In genomic region chr12:122713491-122714188, GRCh38 we compare ENCODE assay signal across 15 cellular contexts. TPM values are rescaled to one million over a fixed set of nuclear protein-coding genes. Genes with fewer than 3 reads are reported as not detected.
DNase-seq lines count a peak whose midpoint lies in the region; ATAC-seq, FAIRE-seq and TF ChIP-seq lines count a peak whose summit lies in the region.
"Not testable (repeated sequence)": the region's sequence is repeated elsewhere in the genome, so short reads cannot be mapped to it uniquely, and the experiment has no call there.
"Had no signal": no experiment of that assay in that cellular context is flagged by ENCODE, and none has a peak within 500 bp of the region (broad histone marks: within the 10 kb centered on the region; RNA-seq: fewer than 3 reads in every experiment).

No MANE protein-coding gene starts in this region.

- H3K4me3 ChIP-seq in A549; RWPE2 (ENCODE audit: severe bottlenecking): not testable (repeated sequence)
- peak overlapping the region; percentile 4 for H3K4me3 ChIP-seq in bronchial epithelial cell (ENCODE audit: low read depth, low read length)
- H3K4me3 ChIP-seq in keratinocyte (ENCODE audit: control insufficient read depth in 2 of 3, extremely low read depth in 1 of 3, insufficient read depth in 2 of 3, low read depth in 1 of 3, low read length in 3 of 3): peak overlapping the region in 1 of 3 experiments; percentile 54
- peak overlapping the region; percentile 33 for H3K4me3 ChIP-seq in suprapubic skin

- TF ChIP-seq CTCF in A549 (IDR thresholded peaks at IDR 0.05); RWPE2 (IDR thresholded peaks at IDR 0.05; ENCODE audit: poor library complexity, severe bottlenecking); bronchial epithelial cell (IDR thresholded peaks at IDR 0.05; ENCODE audit: insufficient read depth, low read length, severe bottlenecking); foreskin keratinocyte (conservative IDR thresholded peaks at IDR 0.05); keratinocyte (optimal IDR thresholded peaks at IDR 0.05 in 1 of 3, IDR thresholded peaks at IDR 0.05 in 1 of 3, conservative IDR thresholded peaks at IDR 0.05 in 1 of 3; ENCODE audit: extremely low read depth in 1 of 3, insufficient read depth in 2 of 3, low read length in 3 of 3); omental fat pad (IDR thresholded peaks at IDR 0.05); suprapubic skin (IDR thresholded peaks at IDR 0.05): not testable (repeated sequence)

- H3K79me2 ChIP-seq in keratinocyte (ENCODE audit: control insufficient read depth, insufficient read depth, low read length): not testable (repeated sequence)

- peak overlapping the region; percentile 77 for H3K9ac ChIP-seq in keratinocyte (ENCODE audit: control insufficient read depth, extremely low read depth, insufficient read depth, low read length)

- TF ChIP-seq EP300 in A549 (IDR thresholded peaks at IDR 0.05); suprapubic skin (IDR thresholded peaks at IDR 0.05): not testable (repeated sequence)

- not testable (repeated sequence) for TF ChIP-seq RAD21 in A549 (conservative IDR thresholded peaks at IDR 0.05 in 1 of 2, IDR thresholded peaks at IDR 0.05 in 1 of 2)

- H3K9me3 ChIP-seq in A549; RWPE2 (ENCODE audit: severe bottlenecking); keratinocyte (ENCODE audit: control insufficient read depth, low read depth, low read length); suprapubic skin: not testable (repeated sequence)

- not testable (repeated sequence) for H3K9me1 ChIP-seq in keratinocyte (ENCODE audit: control insufficient read depth, extremely low read depth, insufficient read depth, low read length)

- H3K4me2 ChIP-seq in A549: not testable (repeated sequence)
- H3K4me2 ChIP-seq in keratinocyte (ENCODE audit: control insufficient read depth, extremely low read depth, insufficient read depth, low read depth, low read length): peak overlapping the region; percentile 75

- not testable (repeated sequence) for H3K36me3 ChIP-seq in RWPE2 (ENCODE audit: low read depth); bronchial epithelial cell (ENCODE audit: control insufficient read depth, insufficient read depth, low read length); keratinocyte (ENCODE audit: control insufficient read depth in 2 of 2, extremely low read depth in 1 of 2, insufficient read depth in 2 of 2, low read length in 2 of 2); suprapubic skin

- DNase-seq in A549 (ENCODE audit: low read depth in 1 of 2, low spot score in 1 of 2); H54 (ENCODE audit: insufficient read length, low spot score); RWPE2 (ENCODE audit: low spot score); bronchial epithelial cell (ENCODE audit: low read depth); foreskin keratinocyte; keratinocyte (ENCODE audit: low read depth, low spot score); omental fat pad (ENCODE audit: low spot score); suprapubic skin (ENCODE audit: low spot score in 2 of 2): not testable (repeated sequence)

- FAIRE-seq in A549 (lab: Jason Lieb, UNC): peak; percentile 84
- peak; percentile 91 for FAIRE-seq in H54 (lab: Jason Lieb, UNC)
- FAIRE-seq in bronchial epithelial cell (lab: Jason Lieb, UNC): peak; percentile 50
- FAIRE-seq in keratinocyte (lab: Jason Lieb, UNC): peak; percentile 99

- not testable (repeated sequence) for TF ChIP-seq POLR2A in A549 (IDR thresholded peaks at IDR 0.05; ENCODE audit: low read length); H54 (IDR thresholded peaks at IDR 0.05; ENCODE audit: low read depth, low read length); suprapubic skin (IDR thresholded peaks at IDR 0.05)

- ATAC-seq in A549: peak; percentile 66 to 78
- ATAC-seq in RWPE2 (ENCODE audit: low read depth): peak; percentile 88
- peak; percentile 88 for ATAC-seq in foreskin keratinocyte
- peak; percentile 91 for ATAC-seq in omental fat pad (ENCODE audit: low FRiP score)

- H3K27ac ChIP-seq in A549: not testable (repeated sequence)
- peak overlapping the region; percentile 55 for H3K27ac ChIP-seq in RWPE2 (ENCODE audit: poor library complexity, severe bottlenecking)
- peak overlapping the region; percentile 99 for H3K27ac ChIP-seq in foreskin keratinocyte
- H3K27ac ChIP-seq in keratinocyte (ENCODE audit: control insufficient read depth, insufficient read depth, low read length): peak overlapping the region; percentile 77
- peak overlapping the region; percentile 67 for H3K27ac ChIP-seq in suprapubic skin

- CTCF ChIA-PET in A549 (lab: Yijun Ruan, JAX): not testable (repeated sequence)

- H2AFZ ChIP-seq in keratinocyte (ENCODE audit: control insufficient read depth, low read length): not testable (repeated sequence)

- POLR2A ChIA-PET in A549 (lab: Yijun Ruan, JAX): not testable (repeated sequence)

- not testable (repeated sequence) for H3K4me1 ChIP-seq in A549, foreskin keratinocyte, suprapubic skin
- H3K4me1 ChIP-seq in RWPE2 (ENCODE audit: insufficient read depth, poor library complexity, severe bottlenecking): peaks cover 14% of the 10 kb centered on the region
- peaks cover 30% of the 10 kb centered on the region for H3K4me1 ChIP-seq in keratinocyte (ENCODE audit: control insufficient read depth, extremely low read depth, insufficient read depth, low read length)

- dilution Hi-C loops in keratinocyte (cut with MboI; ENCODE audit: extremely low pct_ligation_motif_present, low sequenced_read_pairs): not testable (repeated sequence)

- H3K27me3 ChIP-seq in RWPE2 (ENCODE audit: insufficient read depth, poor library complexity, severe bottlenecking); bronchial epithelial cell (ENCODE audit: control insufficient read depth, insufficient read depth, low read length); foreskin keratinocyte; keratinocyte (ENCODE audit: control insufficient read depth, extremely low read depth, insufficient read depth, low read length); suprapubic skin: not testable (repeated sequence)

- 79% methylated on average over 4 of the region's 10 CpGs for WGBS in A549 (ENCODE audit: missing lambda C conversion rate)
- 67% methylated on average over 3 of the region's 10 CpGs for WGBS in suprapubic skin

- H4K20me1 ChIP-seq in keratinocyte (ENCODE audit: control insufficient read depth, extremely low read depth, insufficient read depth, low read length): not testable (repeated sequence)

RNA-seq across cellular contexts. Expression of gene HCAR3, which starts 3.0 kb away (rescaled TPM):
- 0.07 TPM in 1 of 2 replicates, not detected in the other for polyA plus RNA-seq in A549 (2011; rRNA removed)
- polyA plus RNA-seq in A549 (2012; cell fraction: cytosol; rRNA removed): 0.04 and 0.09 TPM in 2 replicates
- polyA plus RNA-seq in A549 (2012; cell fraction: nucleus; rRNA removed): 0.16 and 0.27 TPM in 2 replicates
- 0.04 TPM in 1 of 3 replicates, not detected in the others for polyA plus RNA-seq in A549 (2017; fragmentation: RNase III; extraction: RNeasy Plus Mini Kit Qiagen cat#74134 plus additional on column Dnase treatment)
- 0.37 TPM in 1 of 2 replicates, not detected in the other for polyA minus RNA-seq in A549 (2011; rRNA and poly(A)+ RNA removed)
- total RNA-seq in bronchial epithelial cell: 0.26 and 0.77 TPM in 2 replicates
- 0.92 and 1.2 TPM in 2 replicates for total RNA-seq in foreskin keratinocyte
- polyA plus RNA-seq in foreskin keratinocyte: 0.85 and 1.2 TPM in 2 replicates
- polyA plus RNA-seq in keratinocyte: 2.8 to 13.9 TPM (median 12.1 TPM) in 3 replicates
- 5.5 TPM for polyA plus RNA-seq in keratinocyte (2011; ENCODE audit: low read depth)
- polyA plus RNA-seq in keratinocyte (2011; cell fraction: cytosol; rRNA removed): 3.0 and 3.2 TPM in 2 replicates
- polyA plus RNA-seq in keratinocyte (2011; cell fraction: nucleus; rRNA removed): 31.3 and 43.0 TPM in 2 replicates
- 1.8 and 9.0 TPM in 2 replicates for polyA plus RNA-seq in keratinocyte (2012; ENCODE audit: low replicate concordance)
- 1.6 to 30.6 TPM (median 17.7 TPM) in 3 replicates for polyA minus RNA-seq in keratinocyte
- 1.5 TPM for polyA minus RNA-seq in keratinocyte (2011; cell fraction: cytosol; rRNA and poly(A)+ RNA removed)
- 14.2 and 20.9 TPM in 2 replicates for polyA minus RNA-seq in keratinocyte (2011; cell fraction: nucleus; rRNA and poly(A)+ RNA removed)
- total RNA-seq in omental fat pad: 10 to 100 TPM in 1 of 4 donors, 1 to 10 TPM in 3; 1.8 to 23.1 (median 3.5) TPM
- total RNA-seq in suprapubic skin: 10 to 100 TPM in 3 of 4 donors, 1 to 10 TPM in 1; 5.3 to 19.1 (median 14.3) TPM
- total RNA-seq: GM23248, H9, LHCN-M2, MCF 10A, OCI-LY7, SJSA1 had no signal
- polyA plus RNA-seq: GM23248 had no signal

RNA-seq across cellular contexts. Expression of gene HCAR2, which starts 10.5 kb away (rescaled TPM):
- polyA plus RNA-seq in A549 (2011; rRNA removed) (0.07 and 0.09 TPM in 2 replicates), A549 (2017; fragmentation: RNase III; extraction: RNeasy Plus Mini Kit Qiagen cat#74134 plus additional on column Dnase treatment) (0.07 TPM in 1 of 3 replicates, not detected in the others), foreskin keratinocyte (2.1 and 2.3 TPM in 2 replicates), keratinocyte (8.8 to 30.1 TPM (median 18.3 TPM) in 3 replicates)
- 0.05 and 0.12 TPM in 2 replicates for polyA plus RNA-seq in A549 (2012; cell fraction: cytosol; rRNA removed)
- polyA plus RNA-seq in A549 (2012; cell fraction: nucleus; rRNA removed): 0.19 and 0.39 TPM in 2 replicates
- 0.34 and 0.37 TPM in 2 replicates for polyA minus RNA-seq in A549 (2011; rRNA and poly(A)+ RNA removed)
- total RNA-seq in bronchial epithelial cell (1.6 and 3.3 TPM in 2 replicates), foreskin keratinocyte (2.2 TPM in 2 replicates), omental fat pad (10 to 100 TPM in 3 of 4 donors, 1 to 10 TPM in 1; 5.5 to 68.7 (median 19.2) TPM), suprapubic skin (10 to 100 TPM; 13.8 to 25.8 (median 21.5) TPM)
- polyA plus RNA-seq in keratinocyte (2011; ENCODE audit: low read depth): 5.5 TPM
- 5.5 and 6.0 TPM in 2 replicates for polyA plus RNA-seq in keratinocyte (2011; cell fraction: cytosol; rRNA removed)
- polyA plus RNA-seq in keratinocyte (2011; cell fraction: nucleus; rRNA removed): 55.9 and 66.7 TPM in 2 replicates
- 5.0 and 14.9 TPM in 2 replicates for polyA plus RNA-seq in keratinocyte (2012; ENCODE audit: low replicate concordance)
- polyA minus RNA-seq in keratinocyte: 10.9 to 46.7 TPM (median 20.8 TPM) in 3 replicates
- 2.7 TPM for polyA minus RNA-seq in keratinocyte (2011; cell fraction: cytosol; rRNA and poly(A)+ RNA removed)
- 30.8 and 36.6 TPM in 2 replicates for polyA minus RNA-seq in keratinocyte (2011; cell fraction: nucleus; rRNA and poly(A)+ RNA removed)
- total RNA-seq: Calu3, GM23248, H9, LHCN-M2, OCI-LY7, SJSA1 had no signal
- polyA plus RNA-seq: GM23248 had no signal

RNA-seq across cellular contexts. Expression of gene HCAR1, which starts 17.0 kb away (rescaled TPM):
- polyA plus RNA-seq in A549 (2011; rRNA removed) (0.05 and 0.07 TPM in 2 replicates), A549 (2017; fragmentation: RNase III; extraction: RNeasy Plus Mini Kit Qiagen cat#74134 plus additional on column Dnase treatment) (0.01 to 0.07 TPM (median 0.03 TPM) in 3 replicates), foreskin keratinocyte (0.01 TPM in 1 of 2 replicates, not detected in the other), keratinocyte (0.03 to 0.10 TPM (median 0.07 TPM) in 3 replicates)
- polyA plus RNA-seq in A549 (2012; cell fraction: cytosol; rRNA removed): 0.03 and 0.04 TPM in 2 replicates
- polyA plus RNA-seq in A549 (2012; cell fraction: nucleus; rRNA removed): 0.01 and 0.07 TPM in 2 replicates
- polyA minus RNA-seq in A549 (2011; rRNA and poly(A)+ RNA removed): 0.04 and 0.05 TPM in 2 replicates
- total RNA-seq in bronchial epithelial cell (under 0.01 and 0.13 TPM in 2 replicates), foreskin keratinocyte (0.10 TPM in 1 of 2 replicates, not detected in the other), omental fat pad (10 to 100 TPM in 2 of 4 donors, 1 to 10 TPM in 2; 4.2 to 17.3 (median 9.9) TPM), suprapubic skin (under 1 TPM; 0.10 to 0.89 (median 0.29) TPM)
- polyA plus RNA-seq in keratinocyte (2011; ENCODE audit: low read depth): not detected
- 0.02 and 0.04 TPM in 2 replicates for polyA plus RNA-seq in keratinocyte (2011; cell fraction: cytosol; rRNA removed)
- 0.08 and 0.15 TPM in 2 replicates for polyA plus RNA-seq in keratinocyte (2011; cell fraction: nucleus; rRNA removed)
- polyA plus RNA-seq in keratinocyte (2012; ENCODE audit: low replicate concordance): 0.16 TPM in 1 of 2 replicates, not detected in the other
- 0.10 to 0.36 TPM (median 0.20 TPM) in 3 replicates for polyA minus RNA-seq in keratinocyte
- not detected for polyA minus RNA-seq in keratinocyte (2011; cell fraction: cytosol; rRNA and poly(A)+ RNA removed)
- polyA minus RNA-seq in keratinocyte (2011; cell fraction: nucleus; rRNA and poly(A)+ RNA removed): not detected in 2 replicates
- total RNA-seq: GM23248, LHCN-M2, MCF 10A, SJSA1 had no signal
- polyA plus RNA-seq: GM23248 had no signal

RNA-seq across cellular contexts. Expression of gene DENR, which starts 39.0 kb away (rescaled TPM):
- polyA plus RNA-seq in A549 (2011; rRNA removed) (65.7 and 98.2 TPM in 2 replicates), A549 (2017; fragmentation: RNase III; extraction: RNeasy Plus Mini Kit Qiagen cat#74134 plus additional on column Dnase treatment) (72.6 to 77.4 TPM (median 76.0 TPM) in 3 replicates), foreskin keratinocyte (36.9 and 45.0 TPM in 2 replicates), keratinocyte (31.1 to 59.8 TPM (median 37.8 TPM) in 3 replicates)
- polyA plus RNA-seq in A549 (2012; cell fraction: cytosol; rRNA removed): 26.1 and 26.3 TPM in 2 replicates
- 7.4 and 17.5 TPM in 2 replicates for polyA plus RNA-seq in A549 (2012; cell fraction: nucleus; rRNA removed)
- polyA minus RNA-seq in A549 (2011; rRNA and poly(A)+ RNA removed): 15.5 and 19.9 TPM in 2 replicates
- total RNA-seq in bronchial epithelial cell (35.3 and 49.7 TPM in 2 replicates), foreskin keratinocyte (57.7 and 64.4 TPM in 2 replicates), omental fat pad (10 to 100 TPM; 18.2 to 26.5 (median 22.2) TPM), suprapubic skin (10 to 100 TPM; 18.5 to 37.1 (median 20.5) TPM)
- polyA plus RNA-seq in keratinocyte (2011; ENCODE audit: low read depth): 135 TPM
- 37.4 and 53.6 TPM in 2 replicates for polyA plus RNA-seq in keratinocyte (2011; cell fraction: cytosol; rRNA removed)
- polyA plus RNA-seq in keratinocyte (2011; cell fraction: nucleus; rRNA removed): 25.7 and 34.7 TPM in 2 replicates
- polyA plus RNA-seq in keratinocyte (2012; ENCODE audit: low replicate concordance): 36.3 and 52.4 TPM in 2 replicates
- 7.7 to 19.5 TPM (median 9.3 TPM) in 3 replicates for polyA minus RNA-seq in keratinocyte
- 18.2 TPM for polyA minus RNA-seq in keratinocyte (2011; cell fraction: cytosol; rRNA and poly(A)+ RNA removed)
- 8.3 and 13.5 TPM in 2 replicates for polyA minus RNA-seq in keratinocyte (2011; cell fraction: nucleus; rRNA and poly(A)+ RNA removed)
